Comparison of ENCODE assay signal across 8 cellular contexts in genomic region chr1:18948048-18948912, GRCh38. TPM values are rescaled to one million over a fixed set of nuclear protein-coding genes. Genes with fewer than 3 reads are reported as not detected.
DNase-seq lines count a peak whose midpoint lies in the region; ATAC-seq and TF ChIP-seq lines count a peak whose summit lies in the region.

No MANE protein-coding gene starts in this region.

- no peak overlapping the region for H3K4me3 ChIP-seq in MG63

- peaks cover 78% of the 10 kb centered on the region for H3K4me1 Mint-ChIP-seq in glutamatergic neuron (ENCODE audit: low read depth, unreplicated experiment)

- peaks cover 19% of the 10 kb centered on the region for H3K27me3 Mint-ChIP-seq in glutamatergic neuron (ENCODE audit: unreplicated experiment)

- peak overlapping the region; percentile 96 for H3K27ac Mint-ChIP-seq in glutamatergic neuron (ENCODE audit: unreplicated experiment)

- peak overlapping the region; percentile 94 for H3K4me3 Mint-ChIP-seq in glutamatergic neuron (ENCODE audit: unreplicated experiment)

- TF ChIP-seq CTCF in glutamatergic neuron (IDR thresholded peaks at IDR 0.05; ENCODE audit: partially characterized antibody, unreplicated experiment), result no peak

- DNase-seq in MG63 (peak; percentile 81), activated T-helper 1 cell treated with Interleukin-2 at 50 U/mL for 16 hours (ENCODE audit: low read depth) (peak; percentile 48), glutamatergic neuron (no peak), NCI-H2196 (lab: John Stamatoyannopoulos, UW; ENCODE audit: unreplicated experiment) (no peak), NCI-H82 (lab: John Stamatoyannopoulos, UW) (no peak)
- peak; percentile 66 for DNase-seq in stimulated activated CD8-positive, alpha-beta memory T cell treated with anti-CD3 and anti-CD28 coated beads, Interleukin-4, amount 100 ng/mL, for 48 hours

- H3K9me3 ChIP-seq in MG63, result no peaks in the 10 kb centered on the region

- H3K27me3 ChIP-seq in MG63, result no peaks in the 10 kb centered on the region

- H3K9me3 Mint-ChIP-seq in glutamatergic neuron (ENCODE audit: unreplicated experiment), result peaks cover 15% of the 10 kb centered on the region

- no peaks in the 10 kb centered on the region for H3K36me3 Mint-ChIP-seq in glutamatergic neuron (ENCODE audit: unreplicated experiment)

- H3K36me3 ChIP-seq in MG63, result no peaks in the 10 kb centered on the region

- no peak for ATAC-seq in HG03159 (IDR thresholded peaks at IDR 0.05; ENCODE audit: unreplicated experiment)
- no peak for ATAC-seq in HG03280 (IDR thresholded peaks at IDR 0.05; ENCODE audit: unreplicated experiment)

RNA-seq across cellular contexts. Expression of gene IFFO2, which starts 8.2 kb away (rescaled TPM):
- total RNA-seq in MG63 (2014; rRNA removed; shearing (Covaris generic); ENCODE audit: low replicate concordance), result 3.9 and 4.3 TPM in 2 replicates
- total RNA-seq in glutamatergic neuron (ENCODE audit: unreplicated experiment), result 107 TPM

RNA-seq across cellular contexts. Expression of gene ALDH4A1, which starts 45.9 kb away (rescaled TPM):
- total RNA-seq in MG63 (2014; rRNA removed; shearing (Covaris generic); ENCODE audit: low replicate concordance), result 5.3 and 23.6 TPM in 2 replicates
- 28.9 TPM for total RNA-seq in glutamatergic neuron (ENCODE audit: unreplicated experiment)

Comparison
In these comparisons a context has a peak if more than half of its experiments do, and no peak if none do; other contexts are left out.
1. DNase-seq: peak in MG63 (single experiment), activated T-helper 1 cell treated with Interleukin-2 at 50 U/mL for 16 hours (single experiment) and stimulated activated CD8-positive, alpha-beta memory T cell treated with anti-CD3 and anti-CD28 coated beads, Interleukin-4, amount 100 ng/mL, for 48 hours (single experiment); none in glutamatergic neuron (single experiment), NCI-H2196 (single experiment) and NCI-H82 (single experiment).
2. RNA of gene IFFO2, which starts 8.2 kb away (total RNA-seq): 107 TPM in glutamatergic neuron (single experiment); 3.9 to 4.3 TPM in MG63; every median in the first group is over 10 times any median in the second.